Comparison of ENCODE assay signal across 15 cellular contexts in the genomic region with DNA sequence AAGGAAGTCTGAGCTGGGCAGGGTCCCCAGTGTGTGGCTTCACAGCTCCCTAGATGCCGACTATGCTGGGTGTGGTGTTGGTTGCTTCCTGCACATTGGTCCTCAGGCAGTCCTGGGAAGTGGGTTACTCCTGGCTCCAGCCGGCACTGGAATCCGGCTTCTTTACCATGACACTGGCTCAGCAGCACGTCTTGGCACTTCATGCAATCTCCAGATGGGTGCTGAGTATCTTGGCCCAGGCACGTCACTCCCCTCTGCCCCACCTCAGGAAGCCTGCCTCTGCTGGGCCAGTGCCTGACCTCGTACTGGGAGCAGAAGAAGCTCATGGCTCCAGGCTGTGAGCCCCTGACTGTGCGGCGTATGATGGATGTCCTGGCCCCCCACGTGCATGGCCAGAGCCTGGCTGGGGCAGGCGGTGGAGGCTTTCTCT. TPM values are rescaled to one million over a fixed set of nuclear protein-coding genes. Genes with fewer than 3 reads are reported as not detected.
DNase-seq lines count a peak whose midpoint lies in the region; ATAC-seq and TF ChIP-seq lines count a peak whose summit lies in the region.
"Had no signal": no experiment of that assay in that cellular context is flagged by ENCODE, and none has a peak within 500 bp of the region (broad histone marks: within the 10 kb centered on the region; RNA-seq: fewer than 3 reads in every experiment).

No MANE protein-coding gene starts in this region.

- no peaks in the 10 kb centered on the region for H3K9me3 Mint-ChIP-seq in activated CD4-positive, alpha-beta memory T cell treated with anti-CD3 and anti-CD28 coated beads for 36 hours
- H3K9me3 Mint-ChIP-seq in activated CD4-positive, alpha-beta memory T cell treated with anti-CD3 and anti-CD28 coated beads, Interleukin-2, amount 10 ng/mL, durations not matched to agents 7 days and 5 days: no peaks in the 10 kb centered on the region
- H3K9me3 Mint-ChIP-seq in activated naive CD8-positive, alpha-beta T cell treated with anti-CD3 and anti-CD28 coated beads, Interleukin-2, amount 10 ng/mL, durations not matched to agents 7 days and 5 days: no peaks in the 10 kb centered on the region
- H3K9me3 Mint-ChIP-seq: memory B cell had no signal

- H3K36me3 Mint-ChIP-seq in activated CD4-positive, alpha-beta memory T cell treated with anti-CD3 and anti-CD28 coated beads for 36 hours: peaks cover 2% of the 10 kb centered on the region
- peaks cover 30% of the 10 kb centered on the region for H3K36me3 Mint-ChIP-seq in activated CD4-positive, alpha-beta memory T cell treated with anti-CD3 and anti-CD28 coated beads, Interleukin-2, amount 10 ng/mL, durations not matched to agents 7 days and 5 days (ENCODE audit: low read depth)
- peaks cover 2% of the 10 kb centered on the region for H3K36me3 Mint-ChIP-seq in activated naive CD8-positive, alpha-beta T cell treated with anti-CD3 and anti-CD28 coated beads, Interleukin-2, amount 10 ng/mL, durations not matched to agents 7 days and 5 days

- H3K4me3 ChIP-seq in fibroblast of the aortic adventitia (ENCODE audit: low read depth, low read length): no peak overlapping the region
- no peak overlapping the region for H3K4me3 ChIP-seq in psoas muscle
- H3K4me3 ChIP-seq: adrenal gland had no signal

- intact Hi-C loops in activated CD4-positive, alpha-beta memory T cell treated with anti-CD3 and anti-CD28 coated beads for 36 hours (cut with micrococcal nuclease): loop anchor here (1.0 kb wide), 1 partner anchor 13 kb away; no protein-coding TSS in a partner anchor
- intact Hi-C loops in psoas muscle (cut with DNase I): no loop called here

- H3K27ac ChIP-seq in psoas muscle: peak overlapping the region; percentile 50

- POLR2A ChIA-PET in activated CD4-positive, alpha-beta memory T cell treated with anti-CD3 and anti-CD28 coated beads for 36 hours (lab: Charles Lee): interaction anchor here (1.3 to 2.8 kb wide), 2 partner anchors 25 to 98 kb away, joined by 4 to 17 read pairs; a partner anchor contains a TSS
- POLR2A ChIA-PET in activated CD4-positive, alpha-beta memory T cell treated with anti-CD3 and anti-CD28 coated beads, Interleukin-2, amount 10 ng/mL, durations not matched to agents 7 days and 5 days (lab: Charles Lee): interaction anchor here (0.8 to 3.4 kb wide), 2 partner anchors 99 to 132 kb away, joined by 4 to 21 read pairs; a partner anchor contains a TSS
- POLR2A ChIA-PET in activated naive CD8-positive, alpha-beta T cell treated with anti-CD3 and anti-CD28 coated beads, Interleukin-2, amount 10 ng/mL, durations not matched to agents 7 days and 5 days (lab: Charles Lee): interaction anchor here (1.1 kb wide), 1 partner anchor 99 kb away, joined by 3 read pairs; no protein-coding TSS in a partner anchor

- H3K4me1 Mint-ChIP-seq in activated CD4-positive, alpha-beta memory T cell treated with anti-CD3 and anti-CD28 coated beads for 36 hours (ENCODE audit: low read depth): peaks cover 25% of the 10 kb centered on the region
- peaks cover 31% of the 10 kb centered on the region for H3K4me1 Mint-ChIP-seq in activated CD4-positive, alpha-beta memory T cell treated with anti-CD3 and anti-CD28 coated beads, Interleukin-2, amount 10 ng/mL, durations not matched to agents 7 days and 5 days
- peaks cover 14% of the 10 kb centered on the region for H3K4me1 Mint-ChIP-seq in activated naive CD8-positive, alpha-beta T cell treated with anti-CD3 and anti-CD28 coated beads, Interleukin-2, amount 10 ng/mL, durations not matched to agents 7 days and 5 days

- CTCF ChIA-PET in activated CD4-positive, alpha-beta memory T cell treated with anti-CD3 and anti-CD28 coated beads for 36 hours (lab: Charles Lee): no interaction called here
- CTCF ChIA-PET in activated CD4-positive, alpha-beta memory T cell treated with anti-CD3 and anti-CD28 coated beads, Interleukin-2, amount 10 ng/mL, durations not matched to agents 7 days and 5 days (lab: Charles Lee): interaction anchor here (0.6 to 0.9 kb wide), 2 partner anchors 41 to 85 kb away, joined by 3 to 4 read pairs; no protein-coding TSS in a partner anchor

- H3K27me3 Mint-ChIP-seq in activated CD4-positive, alpha-beta memory T cell treated with anti-CD3 and anti-CD28 coated beads for 36 hours: no peaks in the 10 kb centered on the region
- H3K27me3 Mint-ChIP-seq in activated CD4-positive, alpha-beta memory T cell treated with anti-CD3 and anti-CD28 coated beads, Interleukin-2, amount 10 ng/mL, durations not matched to agents 7 days and 5 days: no peaks in the 10 kb centered on the region
- no peaks in the 10 kb centered on the region for H3K27me3 Mint-ChIP-seq in activated naive CD8-positive, alpha-beta T cell treated with anti-CD3 and anti-CD28 coated beads, Interleukin-2, amount 10 ng/mL, durations not matched to agents 7 days and 5 days
- H3K27me3 Mint-ChIP-seq: memory B cell had no signal

- peak overlapping the region; percentile 28 for H3K27ac Mint-ChIP-seq in activated CD4-positive, alpha-beta memory T cell treated with anti-CD3 and anti-CD28 coated beads for 36 hours
- H3K27ac Mint-ChIP-seq in activated CD4-positive, alpha-beta memory T cell treated with anti-CD3 and anti-CD28 coated beads, Interleukin-2, amount 10 ng/mL, durations not matched to agents 7 days and 5 days: no peak overlapping the region
- H3K27ac Mint-ChIP-seq in activated naive CD8-positive, alpha-beta T cell treated with anti-CD3 and anti-CD28 coated beads, Interleukin-2, amount 10 ng/mL, durations not matched to agents 7 days and 5 days: peak overlapping the region; percentile 51
- H3K27ac Mint-ChIP-seq: memory B cell had no signal

- no peaks in the 10 kb centered on the region for H3K27me3 ChIP-seq in psoas muscle (ENCODE audit: insufficient read depth in 3 of 3, low read length in 2 of 3)
- H3K27me3 ChIP-seq: adrenal gland had no signal

- H3K4me3 Mint-ChIP-seq in activated CD4-positive, alpha-beta memory T cell treated with anti-CD3 and anti-CD28 coated beads for 36 hours: no peak overlapping the region
- no peak overlapping the region for H3K4me3 Mint-ChIP-seq in activated CD4-positive, alpha-beta memory T cell treated with anti-CD3 and anti-CD28 coated beads, Interleukin-2, amount 10 ng/mL, durations not matched to agents 7 days and 5 days
- H3K4me3 Mint-ChIP-seq in activated naive CD8-positive, alpha-beta T cell treated with anti-CD3 and anti-CD28 coated beads, Interleukin-2, amount 10 ng/mL, durations not matched to agents 7 days and 5 days: no peak overlapping the region
- H3K4me3 Mint-ChIP-seq: memory B cell had no signal

- TF ChIP-seq CTCF in fibroblast of the aortic adventitia (IDR thresholded peaks at IDR 0.05; ENCODE audit: insufficient read depth, low read length) (no peak), psoas muscle (IDR thresholded peaks at IDR 0.05) (no peak)

- H3K4me1 ChIP-seq in psoas muscle: peaks cover 19% of the 10 kb centered on the region

- H3K9me3 ChIP-seq in psoas muscle: no peaks in the 10 kb centered on the region
- H3K9me3 ChIP-seq: adrenal gland had no signal

- no peak for ATAC-seq in activated naive CD8-positive, alpha-beta T cell treated with anti-CD3 and anti-CD28 coated beads, Interleukin-2, amount 10 ng/mL, durations not matched to agents 7 days and 5 days (ENCODE audit: low read depth)
- no peak for ATAC-seq in psoas muscle
- ATAC-seq in HG03571 (IDR thresholded peaks at IDR 0.05; ENCODE audit: unreplicated experiment): no peak
- ATAC-seq in GM21367 (IDR thresholded peaks at IDR 0.05; ENCODE audit: unreplicated experiment): no peak

- no peak for DNase-seq in activated CD4-positive, alpha-beta memory T cell treated with anti-CD3 and anti-CD28 coated beads for 36 hours
- DNase-seq in activated CD4-positive, alpha-beta memory T cell treated with anti-CD3 and anti-CD28 coated beads, Interleukin-2, amount 10 ng/mL, durations not matched to agents 7 days and 5 days: no peak
- DNase-seq in activated naive CD8-positive, alpha-beta T cell treated with anti-CD3 and anti-CD28 coated beads, Interleukin-2, amount 10 ng/mL, durations not matched to agents 7 days and 5 days: no peak
- peak; percentile 48 for DNase-seq in fibroblast of the aortic adventitia (ENCODE audit: low read depth)
- no peak for DNase-seq in psoas muscle
- DNase-seq in A172 (ENCODE audit: low spot score): no peak
- DNase-seq: activated CD8-positive, alpha-beta memory T cell treated with anti-CD3 and anti-CD28 coated beads, Interleukin-2, amount 50 U/mL, for 48 hours; head of caudate nucleus; NCI-H1436; nucleus accumbens; SHP77 had no signal

- WGBS in psoas muscle, 3 donors: 47 to 63% (median 57%) methylated on average over 10 of the region's 10 CpGs

- H3K36me3 ChIP-seq in psoas muscle (ENCODE audit: insufficient read depth in 1 of 2, low read depth in 1 of 2): peaks cover 2 to 76% of the 10 kb centered on the region in 2 donors

RNA-seq across cellular contexts. Expression of a gene that starts 24.5 kb away (rescaled TPM):
- 10 to 100 TPM; 13.1 to 14.0 TPM for total RNA-seq in activated CD4-positive, alpha-beta memory T cell treated with anti-CD3 and anti-CD28 coated beads for 36 hours
- 10 to 100 TPM; 17.3 to 17.4 TPM for total RNA-seq in activated CD4-positive, alpha-beta memory T cell treated with anti-CD3 and anti-CD28 coated beads, Interleukin-2, amount 10 ng/mL, durations not matched to agents 7 days and 5 days
- total RNA-seq in activated naive CD8-positive, alpha-beta T cell treated with anti-CD3 and anti-CD28 coated beads, Interleukin-2, amount 10 ng/mL, durations not matched to agents 7 days and 5 days: 10 to 100 TPM; 24.3 to 26.0 TPM
- total RNA-seq in fibroblast of the aortic adventitia (ENCODE audit: low replicate concordance): 8.1 and 8.9 TPM in 2 replicates
- total RNA-seq in psoas muscle: 10 to 100 TPM in 2 of 4 donors, 1 to 10 TPM in 2; 4.9 to 11.0 (median 9.3) TPM
- polyA plus RNA-seq in psoas muscle: 1 to 10 TPM; 5.7 to 8.0 (median 6.0) TPM
- total RNA-seq in A172 (2014; rRNA removed; shearing (Covaris generic)): 9.4 and 13.8 TPM in 2 replicates

RNA-seq across cellular contexts. Expression of a gene that starts 40.0 kb away (rescaled TPM):
- total RNA-seq in activated CD4-positive, alpha-beta memory T cell treated with anti-CD3 and anti-CD28 coated beads for 36 hours: 10 to 100 TPM; 16.7 to 17.3 TPM
- 10 to 100 TPM; 21.6 to 22.7 TPM for total RNA-seq in activated CD4-positive, alpha-beta memory T cell treated with anti-CD3 and anti-CD28 coated beads, Interleukin-2, amount 10 ng/mL, durations not matched to agents 7 days and 5 days
- total RNA-seq in activated naive CD8-positive, alpha-beta T cell treated with anti-CD3 and anti-CD28 coated beads, Interleukin-2, amount 10 ng/mL, durations not matched to agents 7 days and 5 days: 10 to 100 TPM; 31.9 to 38.6 TPM
- total RNA-seq in fibroblast of the aortic adventitia (ENCODE audit: low replicate concordance): 16.7 and 18.9 TPM in 2 replicates
- total RNA-seq in psoas muscle: 10 to 100 TPM; 16.8 to 33.0 (median 22.6) TPM
- 10 to 100 TPM in 1 of 3 donors, 1 to 10 TPM in 2; 7.0 to 19.8 (median 8.9) TPM for polyA plus RNA-seq in psoas muscle
- total RNA-seq in A172 (2014; rRNA removed; shearing (Covaris generic)): 14.4 and 17.3 TPM in 2 replicates

RNA-seq across cellular contexts. Expression of a gene that starts 44.4 kb away (rescaled TPM):
- total RNA-seq in activated CD4-positive, alpha-beta memory T cell treated with anti-CD3 and anti-CD28 coated beads for 36 hours: 10 to 100 TPM; 35.9 to 40.2 TPM
- 10 to 100 TPM; 71.2 to 71.4 TPM for total RNA-seq in activated CD4-positive, alpha-beta memory T cell treated with anti-CD3 and anti-CD28 coated beads, Interleukin-2, amount 10 ng/mL, durations not matched to agents 7 days and 5 days
- total RNA-seq in activated naive CD8-positive, alpha-beta T cell treated with anti-CD3 and anti-CD28 coated beads, Interleukin-2, amount 10 ng/mL, durations not matched to agents 7 days and 5 days: 10 to 100 TPM; 73.8 to 75.3 TPM
- total RNA-seq in fibroblast of the aortic adventitia (ENCODE audit: low replicate concordance): 59.9 and 131 TPM in 2 replicates
- total RNA-seq in psoas muscle: 10 to 100 TPM; 41.7 to 77.8 (median 64.9) TPM
- 10 to 100 TPM; 29.1 to 80.3 (median 41.4) TPM for polyA plus RNA-seq in psoas muscle
- total RNA-seq in A172 (2014; rRNA removed; shearing (Covaris generic)): 67.1 and 89.4 TPM in 2 replicates

RNA-seq across cellular contexts. Expression of a gene that starts 44.7 kb away (rescaled TPM):
- 100 to 1,000 TPM; 450 to 453 TPM for total RNA-seq in activated CD4-positive, alpha-beta memory T cell treated with anti-CD3 and anti-CD28 coated beads for 36 hours
- total RNA-seq in activated CD4-positive, alpha-beta memory T cell treated with anti-CD3 and anti-CD28 coated beads, Interleukin-2, amount 10 ng/mL, durations not matched to agents 7 days and 5 days: 100 to 1,000 TPM; 329 to 332 TPM
- total RNA-seq in activated naive CD8-positive, alpha-beta T cell treated with anti-CD3 and anti-CD28 coated beads, Interleukin-2, amount 10 ng/mL, durations not matched to agents 7 days and 5 days: 100 to 1,000 TPM; 303 to 331 TPM
- total RNA-seq in fibroblast of the aortic adventitia (ENCODE audit: low replicate concordance) (39.1 and 184 TPM in 2 replicates), psoas muscle (100 to 1,000 TPM; 145 to 178 (median 157) TPM)
- 100 to 1,000 TPM in 1 of 3 donors, 10 to 100 TPM in 2; 50.0 to 117 (median 59.9) TPM for polyA plus RNA-seq in psoas muscle
- 146 and 176 TPM in 2 replicates for total RNA-seq in A172 (2014; rRNA removed; shearing (Covaris generic))
